In genomic region chr19:10408511-10409291, GRCh38 we compare ENCODE assay signal across 9 cellular contexts. TPM values are rescaled to one million over a fixed set of nuclear protein-coding genes. Genes with fewer than 3 reads are reported as not detected.
DNase-seq lines count a peak whose midpoint lies in the region; ATAC-seq, FAIRE-seq and TF ChIP-seq lines count a peak whose summit lies in the region.
"Had no signal": no experiment of that assay in that cellular context is flagged by ENCODE, and none has a peak within 500 bp of the region (broad histone marks: within the 10 kb centered on the region; RNA-seq: fewer than 3 reads in every experiment).

No MANE protein-coding gene starts in this region.

- intact Hi-C loops in HepG2 (cut with micrococcal nuclease; ENCODE audit: unreplicated experiment) (no loop called here), sigmoid colon (cut with DNase I) (loop anchor here (10.0 kb wide), 1 partner anchor 236 kb away; no protein-coding TSS in a partner anchor)

- H3K27ac ChIP-seq in HepG2 (ENCODE audit: extremely low read length, insufficient read depth, low read length): no peak overlapping the region
- no peak overlapping the region for H3K27ac ChIP-seq in sigmoid colon
- H3K27ac ChIP-seq: parathyroid adenoma had no signal

- no peak for TF ChIP-seq POLR2A in HepG2 (IDR thresholded peaks at IDR 0.05; ENCODE audit: insufficient read depth in 1 of 2, low read depth in 2 of 2, low read length in 2 of 2)
- TF ChIP-seq POLR2A in sigmoid colon (IDR thresholded peaks at IDR 0.05): no peak

- H3K9me3 ChIP-seq in MG63: no peaks in the 10 kb centered on the region
- no peaks in the 10 kb centered on the region for H3K9me3 ChIP-seq in HepG2 (ENCODE audit: low read length)
- no peaks in the 10 kb centered on the region for H3K9me3 ChIP-seq in sigmoid colon

- FAIRE-seq in HepG2 (lab: Jason Lieb, UNC): no peak

- no peak for TF ChIP-seq CTCF in HepG2 (CRISPR knock-in tag; IDR thresholded peaks at IDR 0.05)
- no peak for TF ChIP-seq CTCF in sigmoid colon (IDR thresholded peaks at IDR 0.05)

- DNase-seq in AML-193 (lab: John Stamatoyannopoulos, UW): peak; percentile 25 to 26
- peak; percentile 39 for DNase-seq in MG63
- peak; percentile 43 for DNase-seq in activated T-cell treated with anti-CD3 and anti-CD28 coated beads, Interleukin-2, amount 50 U/mL, for 1 hour
- no peak for DNase-seq in HepG2 (ENCODE audit: low spot score)
- DNase-seq in NCI-H526 treated with DMSO at 0.1 percent for 48 hours (lab: John Stamatoyannopoulos, UW): no peak
- DNase-seq in NCI-H2081 (lab: John Stamatoyannopoulos, UW): no peak
- no peak for DNase-seq in sigmoid colon

- in situ Hi-C loops in HepG2 (cut with HindIII; ENCODE audit: extremely low pct_ligation_motif_present, low pct_unique_long_range_greater_than_20kb): no loop called here

- WGBS in HepG2 (ENCODE audit: low lambda C conversion rate): 21% methylated on average over 12 of the region's 18 CpGs
- WGBS in sigmoid colon, 2 donors: 47 to 67% methylated on average over 18 of the region's 18 CpGs

- ATAC-seq in HepG2 (0 out of 3 replicates have a peak, but pooled peaks have one; percentile 7), HG02852 (IDR thresholded peaks at IDR 0.05; ENCODE audit: unreplicated experiment) (no peak)

- peaks cover 8% of the 10 kb centered on the region for H3K27me3 ChIP-seq in MG63
- peaks cover 4 to 40% of the 10 kb centered on the region in 2 experiments; a peak in 4 of 5 replicates for H3K27me3 ChIP-seq in HepG2 (ENCODE audit: control insufficient read depth in 1 of 2, insufficient read depth in 2 of 2, low read length in 2 of 2)
- H3K27me3 ChIP-seq in sigmoid colon: peaks cover 6 to 53% (median 44%) of the 10 kb centered on the region in 3 donors

- H3K36me3 ChIP-seq in MG63 (no peaks in the 10 kb centered on the region), HepG2 (replicated peaks in 1 of 2; ENCODE audit: control insufficient read depth in 1 of 2, insufficient read depth in 2 of 2, low read length in 2 of 2) (no peaks in the 10 kb centered on the region), sigmoid colon (no peaks in the 10 kb centered on the region)

- POLR2A ChIA-PET in HepG2 (lab: Yijun Ruan, JAX): interaction anchor here (0.7 kb wide), 1 partner anchor 138 kb away, joined by 3 read pairs; no protein-coding TSS in a partner anchor

- H2AFZ ChIP-seq in HepG2 (ENCODE audit: low read length): no peak overlapping the region
- H2AFZ ChIP-seq: parathyroid adenoma had no signal

- H3K4me1 ChIP-seq in HepG2 (ENCODE audit: insufficient read depth, low read length) (peaks cover 7% of the 10 kb centered on the region), sigmoid colon (peaks cover 0 to 14% (median 11%) of the 10 kb centered on the region in 4 donors)
- H3K4me1 ChIP-seq: parathyroid adenoma had no signal

- H3K9ac ChIP-seq in HepG2 (ENCODE audit: insufficient read depth, low read depth, low read length): no peak overlapping the region
- H3K9ac ChIP-seq: parathyroid adenoma had no signal

- H3K4me2 ChIP-seq in HepG2 (ENCODE audit: low read depth, low read length): peak overlapping the region; percentile 11; the same call in 1 of the 2 replicates

- BruUV-seq in HepG2 (replicated peaks; lab: Mats Ljungman, UMichigan): no TSS peak

- CTCF ChIA-PET in HepG2 (lab: Yijun Ruan, JAX; ENCODE audit: low intra/inter-chr PET ratio, low total read pairs): no interaction called here

- no peak for TF ChIP-seq RAD21 in HepG2 (CRISPR knock-in tag; IDR thresholded peaks at IDR 0.05)

- no peaks in the 10 kb centered on the region for H4K20me1 ChIP-seq in HepG2 (ENCODE audit: insufficient read depth, low read length)

- no peak overlapping the region for H3K4me3 ChIP-seq in MG63
- peak overlapping the region in 1 of 3 experiments; percentile 3; a peak in 1 of 6 replicates for H3K4me3 ChIP-seq in HepG2 (replicated peaks in 1 of 3; ENCODE audit: insufficient read depth in 1 of 3, low read depth in 2 of 3, low read length in 3 of 3)
- H3K4me3 ChIP-seq in sigmoid colon: no peak overlapping the region

- no peaks in the 10 kb centered on the region for H3K79me2 ChIP-seq in HepG2 (ENCODE audit: insufficient read depth, low read length)

- TF ChIP-seq EP300 in HepG2 (IDR thresholded peaks at IDR 0.05; ENCODE audit: low read depth in 2 of 2, low read length in 2 of 2) (no peak), HepG2 (CRISPR knock-in tag; IDR thresholded peaks at IDR 0.05; ENCODE audit: borderline replicate concordance) (no peak), sigmoid colon (IDR thresholded peaks at IDR 0.05) (no peak)

RNA-seq across cellular contexts. Expression of gene CDC37, which starts 5.4 kb away (rescaled TPM):
- total RNA-seq in MG63 (2014; rRNA removed; shearing (Covaris generic); ENCODE audit: low replicate concordance): 485 and 519 TPM in 2 replicates
- total RNA-seq in HepG2 (2016; rRNA removed; fragmentation: Illumina TruSeq; extraction: Trizol) (134 and 158 TPM in 2 replicates), sigmoid colon (100 to 1,000 TPM; 106 to 144 (median 118) TPM)
- 36.6 and 36.7 TPM in 2 replicates for total RNA-seq in HepG2 (2016; cell fraction: cytosol; rRNA removed; fragmentation: Illumina TruSeq; extraction: Trizol; ENCODE audit: low read depth)
- total RNA-seq in HepG2 (2016; cell fraction: insoluble cytoplasmic fraction; rRNA removed; fragmentation: Illumina TruSeq; extraction: Trizol): 125 and 171 TPM in 2 replicates
- 51.9 and 53.0 TPM in 2 replicates for total RNA-seq in HepG2 (2016; cell fraction: membrane; rRNA removed; fragmentation: Illumina TruSeq; extraction: Trizol)
- total RNA-seq in HepG2 (2016; cell fraction: nucleus; rRNA removed; fragmentation: Illumina TruSeq; extraction: Trizol): 80.1 and 80.2 TPM in 2 replicates
- polyA plus RNA-seq in HepG2 (2011; rRNA removed) (177 and 191 TPM in 2 replicates), sigmoid colon (100 to 1,000 TPM; 129 to 294 (median 146) TPM)
- 157 and 211 TPM in 2 replicates for polyA plus RNA-seq in HepG2 (2011; cell fraction: cytosol; rRNA removed)
- 522 and 527 TPM in 2 replicates for polyA plus RNA-seq in HepG2 (2011; cell fraction: nucleus; rRNA removed)
- 89.1 and 94.9 TPM in 2 replicates for polyA plus RNA-seq in HepG2 (2012)
- 39.2 and 43.2 TPM in 2 replicates for polyA plus RNA-seq in HepG2 (2016; cell fraction: cytosol; fragmentation: Illumina TruSeq; extraction: Trizol; ENCODE audit: low read depth)
- 161 and 171 TPM in 2 replicates for polyA plus RNA-seq in HepG2 (2016; cell fraction: insoluble cytoplasmic fraction; fragmentation: Illumina TruSeq; extraction: Trizol; ENCODE audit: low read depth)
- 52.6 and 54.0 TPM in 2 replicates for polyA plus RNA-seq in HepG2 (2016; cell fraction: membrane; fragmentation: Illumina TruSeq; extraction: Trizol; ENCODE audit: low read depth)
- 240 and 249 TPM in 2 replicates for polyA plus RNA-seq in HepG2 (2016; cell fraction: nucleus; fragmentation: Illumina TruSeq; extraction: Trizol; ENCODE audit: insufficient read depth, low read depth)
- 90.9 and 144 TPM in 2 replicates for polyA minus RNA-seq in HepG2 (2011; rRNA and poly(A)+ RNA removed; ENCODE audit: low replicate concordance)
- polyA minus RNA-seq in HepG2 (2011; cell fraction: cytosol; rRNA and poly(A)+ RNA removed): 42.3 and 52.9 TPM in 2 replicates
- 38.0 and 40.4 TPM in 2 replicates for polyA minus RNA-seq in HepG2 (2011; cell fraction: nucleus; rRNA and poly(A)+ RNA removed)

RNA-seq across cellular contexts. Expression of gene PDE4A, which starts 11.6 kb away (rescaled TPM):
- total RNA-seq in MG63 (2014; rRNA removed; shearing (Covaris generic); ENCODE audit: low replicate concordance): 3.1 and 5.5 TPM in 2 replicates
- 1.1 TPM in 2 replicates for total RNA-seq in HepG2 (2016; rRNA removed; fragmentation: Illumina TruSeq; extraction: Trizol)
- 1.5 and 1.6 TPM in 2 replicates for total RNA-seq in HepG2 (2016; cell fraction: cytosol; rRNA removed; fragmentation: Illumina TruSeq; extraction: Trizol; ENCODE audit: low read depth)
- 0.89 and 1.2 TPM in 2 replicates for total RNA-seq in HepG2 (2016; cell fraction: insoluble cytoplasmic fraction; rRNA removed; fragmentation: Illumina TruSeq; extraction: Trizol)
- total RNA-seq in HepG2 (2016; cell fraction: membrane; rRNA removed; fragmentation: Illumina TruSeq; extraction: Trizol): 3.6 and 3.7 TPM in 2 replicates
- total RNA-seq in HepG2 (2016; cell fraction: nucleus; rRNA removed; fragmentation: Illumina TruSeq; extraction: Trizol): 1.3 and 1.5 TPM in 2 replicates
- polyA plus RNA-seq in HepG2 (2011; rRNA removed): 4.1 TPM in 2 replicates
- 3.5 and 3.8 TPM in 2 replicates for polyA plus RNA-seq in HepG2 (2011; cell fraction: cytosol; rRNA removed)
- 9.1 and 10.2 TPM in 2 replicates for polyA plus RNA-seq in HepG2 (2011; cell fraction: nucleus; rRNA removed)
- polyA plus RNA-seq in HepG2 (2012): 5.1 and 5.7 TPM in 2 replicates
- polyA plus RNA-seq in HepG2 (2016; cell fraction: cytosol; fragmentation: Illumina TruSeq; extraction: Trizol; ENCODE audit: low read depth): 3.3 and 3.8 TPM in 2 replicates
- 2.8 and 3.6 TPM in 2 replicates for polyA plus RNA-seq in HepG2 (2016; cell fraction: insoluble cytoplasmic fraction; fragmentation: Illumina TruSeq; extraction: Trizol; ENCODE audit: low read depth)
- 6.6 and 7.6 TPM in 2 replicates for polyA plus RNA-seq in HepG2 (2016; cell fraction: membrane; fragmentation: Illumina TruSeq; extraction: Trizol; ENCODE audit: low read depth)
- 5.9 and 7.4 TPM in 2 replicates for polyA plus RNA-seq in HepG2 (2016; cell fraction: nucleus; fragmentation: Illumina TruSeq; extraction: Trizol; ENCODE audit: insufficient read depth, low read depth)
- polyA minus RNA-seq in HepG2 (2011; rRNA and poly(A)+ RNA removed; ENCODE audit: low replicate concordance): 1.0 and 6.6 TPM in 2 replicates
- 3.9 and 5.0 TPM in 2 replicates for polyA minus RNA-seq in HepG2 (2011; cell fraction: cytosol; rRNA and poly(A)+ RNA removed)
- 2.6 and 2.9 TPM in 2 replicates for polyA minus RNA-seq in HepG2 (2011; cell fraction: nucleus; rRNA and poly(A)+ RNA removed)
- total RNA-seq in sigmoid colon: 10 to 100 TPM in 3 of 4 donors, 1 to 10 TPM in 1; 7.6 to 14.7 (median 12.9) TPM
- polyA plus RNA-seq in sigmoid colon: 1 to 10 TPM; 4.2 to 7.2 (median 6.2) TPM

RNA-seq across cellular contexts. Expression of gene TYK2, which starts 28.3 kb away (rescaled TPM):
- 87.9 and 124 TPM in 2 replicates for total RNA-seq in MG63 (2014; rRNA removed; shearing (Covaris generic); ENCODE audit: low replicate concordance)
- total RNA-seq in HepG2 (2016; rRNA removed; fragmentation: Illumina TruSeq; extraction: Trizol): 39.9 and 60.1 TPM in 2 replicates
- total RNA-seq in HepG2 (2016; cell fraction: cytosol; rRNA removed; fragmentation: Illumina TruSeq; extraction: Trizol; ENCODE audit: low read depth): 18.1 and 22.9 TPM in 2 replicates
- 32.6 and 70.2 TPM in 2 replicates for total RNA-seq in HepG2 (2016; cell fraction: insoluble cytoplasmic fraction; rRNA removed; fragmentation: Illumina TruSeq; extraction: Trizol)
- 32.1 and 33.4 TPM in 2 replicates for total RNA-seq in HepG2 (2016; cell fraction: membrane; rRNA removed; fragmentation: Illumina TruSeq; extraction: Trizol)
- 63.1 and 76.4 TPM in 2 replicates for total RNA-seq in HepG2 (2016; cell fraction: nucleus; rRNA removed; fragmentation: Illumina TruSeq; extraction: Trizol)
- polyA plus RNA-seq in HepG2 (2011; rRNA removed): 38.8 and 40.8 TPM in 2 replicates
- polyA plus RNA-seq in HepG2 (2011; cell fraction: cytosol; rRNA removed): 14.9 and 22.3 TPM in 2 replicates
- polyA plus RNA-seq in HepG2 (2011; cell fraction: nucleus; rRNA removed): 283 and 302 TPM in 2 replicates
- polyA plus RNA-seq in HepG2 (2012): 37.3 and 46.8 TPM in 2 replicates
- polyA plus RNA-seq in HepG2 (2016; cell fraction: cytosol; fragmentation: Illumina TruSeq; extraction: Trizol; ENCODE audit: low read depth): 14.0 and 16.4 TPM in 2 replicates
- 50.3 and 62.5 TPM in 2 replicates for polyA plus RNA-seq in HepG2 (2016; cell fraction: insoluble cytoplasmic fraction; fragmentation: Illumina TruSeq; extraction: Trizol; ENCODE audit: low read depth)
- 32.6 and 34.8 TPM in 2 replicates for polyA plus RNA-seq in HepG2 (2016; cell fraction: membrane; fragmentation: Illumina TruSeq; extraction: Trizol; ENCODE audit: low read depth)
- polyA plus RNA-seq in HepG2 (2016; cell fraction: nucleus; fragmentation: Illumina TruSeq; extraction: Trizol; ENCODE audit: insufficient read depth, low read depth): 231 and 244 TPM in 2 replicates
- polyA minus RNA-seq in HepG2 (2011; rRNA and poly(A)+ RNA removed; ENCODE audit: low replicate concordance): 53.7 and 73.5 TPM in 2 replicates
- 20.7 and 22.3 TPM in 2 replicates for polyA minus RNA-seq in HepG2 (2011; cell fraction: cytosol; rRNA and poly(A)+ RNA removed)
- polyA minus RNA-seq in HepG2 (2011; cell fraction: nucleus; rRNA and poly(A)+ RNA removed): 30.0 and 34.8 TPM in 2 replicates
- 100 to 1,000 TPM in 1 of 4 donors, 10 to 100 TPM in 3; 36.7 to 125 (median 50.3) TPM for total RNA-seq in sigmoid colon
- 100 to 1,000 TPM in 1 of 3 donors, 10 to 100 TPM in 2; 35.6 to 117 (median 38.4) TPM for polyA plus RNA-seq in sigmoid colon

Comparison
In these comparisons a context has a peak if more than half of its experiments do, and no peak if none do; other contexts are left out.
1. DNase-seq: peak in AML-193 (2 of 2), MG63 (single experiment) and activated T-cell treated with anti-CD3 and anti-CD28 coated beads, Interleukin-2, amount 50 U/mL, for 1 hour (single experiment); none in HepG2 (single experiment), NCI-H526 treated with DMSO at 0.1 percent for 48 hours (single experiment), NCI-H2081 (0 of 2) and sigmoid colon (single experiment).